8 cellular contexts compared by ENCODE assay signal in genomic region chr9:129383415-129384088, GRCh38.
DNase-seq lines count a peak whose midpoint lies in the region; ATAC-seq and TF ChIP-seq lines count a peak whose summit lies in the region.

No MANE protein-coding gene starts in this region.

- no peaks in the 10 kb centered on the region for H3K36me3 ChIP-seq in HCT116 (ENCODE audit: control insufficient read depth in 1 of 2, insufficient read depth in 2 of 2, low read length in 2 of 2)

- H3K4me1 Mint-ChIP-seq in effector memory CD8-positive, alpha-beta T cell (ENCODE audit: low read depth in 2 of 2) = peaks cover 4 to 9% of the 10 kb centered on the region in 2 donors

- peak overlapping the region; percentile 83 for H3K27ac ChIP-seq in HCT116 (ENCODE audit: low read depth, low read length)

- BruUV-seq in HCT116 (replicated peaks; lab: Mats Ljungman, UMichigan) = no TSS peak

- no peaks in the 10 kb centered on the region for H4K20me1 ChIP-seq in HCT116 (ENCODE audit: insufficient read depth)

- H3K9me3 ChIP-seq in HCT116 (ENCODE audit: control insufficient read depth in 1 of 2, insufficient read depth in 1 of 2, low read depth in 1 of 2, low read length in 2 of 2) = no peaks in the 10 kb centered on the region

- H3K79me2 ChIP-seq in HCT116 (ENCODE audit: insufficient read depth, low read length) = no peaks in the 10 kb centered on the region

- no peaks in the 10 kb centered on the region for H3K9me2 ChIP-seq in HCT116 (ENCODE audit: insufficient read depth)

- peak overlapping the region; percentile 29 to 54 for H3K4me3 ChIP-seq in HCT116 (replicated peaks in 1 of 2; ENCODE audit: low read depth in 1 of 2, low read length in 2 of 2)

- TF ChIP-seq RAD21 in HCT116 (IDR thresholded peaks at IDR 0.05; ENCODE audit: low read depth) = no peak

- POLR2A ChIA-PET in HCT116 (lab: Charles Lee) = interaction anchor here (1.2 kb wide), 2 partner anchors 31 to 49 kb away, joined by 3 to 4 read pairs; no protein-coding TSS in a partner anchor

- peak overlapping the region; percentile 94 to 95 for H3K27ac Mint-ChIP-seq in effector memory CD8-positive, alpha-beta T cell

- H3K36me3 Mint-ChIP-seq in effector memory CD8-positive, alpha-beta T cell (ENCODE audit: insufficient read depth) = peaks cover 8% of the 10 kb centered on the region

- H3K4me3 Mint-ChIP-seq in effector memory CD8-positive, alpha-beta T cell = peak overlapping the region; percentile 78 to 79

- no peak for TF ChIP-seq POLR2A in HCT116 (IDR thresholded peaks at IDR 0.05; ENCODE audit: borderline replicate concordance, extremely low read depth, insufficient read depth, insufficient read length)

- H3K4me2 ChIP-seq in HCT116 (ENCODE audit: low read length) = peak overlapping the region; percentile 78

- no peak overlapping the region for H2AFZ ChIP-seq in HCT116 (ENCODE audit: low read depth, low read length, poor library complexity, severe bottlenecking)

- CTCF ChIA-PET in HCT116 (lab: Charles Lee) = no interaction called here

- peaks cover 58 to 62% of the 10 kb centered on the region in 2 experiments for H3K4me1 ChIP-seq in HCT116 (ENCODE audit: control insufficient read depth in 1 of 2, insufficient read depth in 2 of 2, low read length in 2 of 2)

- no peaks in the 10 kb centered on the region for H3K9me3 Mint-ChIP-seq in effector memory CD8-positive, alpha-beta T cell

- intact Hi-C loops in HCT116 (cut with micrococcal nuclease) = no loop called here

- H3K9ac ChIP-seq in HCT116 (ENCODE audit: low read length) = peak overlapping the region; percentile 61

- no peaks in the 10 kb centered on the region for H3K27me3 ChIP-seq in HCT116 (ENCODE audit: insufficient read depth, low read length)

- no peak for TF ChIP-seq CTCF in HCT116 (IDR thresholded peaks at IDR 0.05 in 2 of 3, conservative IDR thresholded peaks at IDR 0.05 in 1 of 3; ENCODE audit: borderline replicate concordance in 1 of 3, insufficient read depth in 1 of 3, low read depth in 2 of 3, low read length in 2 of 3)

- peak; percentile 48 for ATAC-seq in HCT116
- peak; percentile 90 for ATAC-seq in effector memory CD8-positive, alpha-beta T cell (replicated peaks)

- H3K27me3 Mint-ChIP-seq in effector memory CD8-positive, alpha-beta T cell = no peaks in the 10 kb centered on the region

- RAD21 ChIA-PET in HCT116 (lab: Charles Lee; ENCODE audit: low non-redundant PET in 1 of 2, low total read pairs in 2 of 2, uncharacterized antibody in 2 of 2, unreplicated experiment in 2 of 2) = interaction anchor here in 1 of 2 experiments (0.5 kb wide), 1 partner anchor 26 kb away, joined by 3 read pairs; no protein-coding TSS in a partner anchor

- peak; percentile 63 for DNase-seq in DMS79 (lab: John Stamatoyannopoulos, UW)
- no peak for DNase-seq in HCT116 (ENCODE audit: low read depth, low spot score)
- DNase-seq in NCI-H2171 treated with DMSO at 0.1 percent for 48 hours (lab: John Stamatoyannopoulos, UW) = peak; percentile 72
- peak; percentile 28 to 39 (median 38) for DNase-seq in activated CD8-positive, alpha-beta memory T cell treated with anti-CD3 and anti-CD28 coated beads for 48 hours (ENCODE audit: low read depth in 2 of 3, low spot score in 2 of 3)
- DNase-seq in effector memory CD8-positive, alpha-beta T cell = peak; percentile 59 to 69 (median 64)
- DNase-seq in mesenteric fat pad (ENCODE audit: low spot score) = peak; percentile 94
- peak; percentile 30 for DNase-seq in stimulated activated CD8-positive, alpha-beta memory T cell treated with anti-CD3 and anti-CD28 coated beads, Interleukin-12 subunit alpha, Interleukin-12 subunit beta, amount 100 ng/mL, for 24 hours (ENCODE audit: extremely low read depth)
- DNase-seq in SK-N-DZ (ENCODE audit: low spot score) = no peak

TF ChIP-seq in HCT116, 20 proteins besides CTCF, POLR2A, EP300 and RAD21:
- TF ChIP-seq SP1 (IDR thresholded peaks at IDR 0.05; ENCODE audit: low read depth) (no peak), REST (IDR thresholded peaks at IDR 0.05; ENCODE audit: low read depth) (no peak), EZH2phosphoT487 (IDR thresholded peaks at IDR 0.05; ENCODE audit: borderline replicate concordance) (no peak), ZFX (IDR thresholded peaks at IDR 0.05) (peak; percentile 44; the same call in 1 of the 2 replicates), ELF1 (IDR thresholded peaks at IDR 0.05; ENCODE audit: borderline replicate concordance, low read depth) (no peak), ZNF274 (IDR thresholded peaks at IDR 0.05; ENCODE audit: low read depth, low read length) (no peak)
TF ChIP-seq in HCT116: peak in this region for 1.

Comparison
In these comparisons a context has a peak if more than half of its experiments do, and no peak if none do; other contexts are left out.
1. DNase-seq: peak in DMS79 (single experiment), NCI-H2171 treated with DMSO at 0.1 percent for 48 hours (single experiment), activated CD8-positive, alpha-beta memory T cell treated with anti-CD3 and anti-CD28 coated beads for 48 hours (3 of 3), effector memory CD8-positive, alpha-beta T cell (3 of 3), mesenteric fat pad (single experiment) and stimulated activated CD8-positive, alpha-beta memory T cell treated with anti-CD3 and anti-CD28 coated beads, Interleukin-12 subunit alpha, Interleukin-12 subunit beta, amount 100 ng/mL, for 24 hours (single experiment); none in HCT116 (single experiment) and SK-N-DZ (single experiment).